34 cellular contexts compared by ENCODE assay signal in genomic region chr12:12973019-12973418, GRCh38. TPM values are rescaled to one million over a fixed set of nuclear protein-coding genes. Genes with fewer than 3 reads are reported as not detected.
"Had no signal": no experiment of that assay in that cellular context is flagged by ENCODE, and none has a peak within 500 bp of the region (broad histone marks: within the 10 kb centered on the region; RNA-seq: fewer than 3 reads in every experiment).

No MANE protein-coding gene starts in this region.

- ATAC-seq: naive thymus-derived CD4-positive, alpha-beta T cell; natural killer cell; psoas muscle; right cardiac atrium; sciatic nerve; stimulated activated naive B cell treated with anti-CD40 and anti-IgM and Interleukin-4, amounts not matched to agents 10 μg/mL and 1 μg/mL and 100 μg/mL, for 72 hours had no signal

- DNase-seq: naive thymus-derived CD4-positive, alpha-beta T cell; natural killer cell; occipital lobe; ovary; posterior cingulate gyrus; psoas muscle; right cardiac atrium; spleen; stimulated activated CD4-positive, alpha-beta T cell treated with anti-CD3 and anti-CD28 coated beads, Interleukin-12 subunit alpha, Interleukin-12 subunit beta, amount 100 ng/mL, for 4 hours; stimulated activated CD4-positive, alpha-beta T cell treated with anti-CD3 and anti-CD28 coated beads, Interleukin-1b, Interleukin-23, amount 100 ng/mL, for 48 hours; stimulated activated CD4-positive, alpha-beta T cell treated with anti-CD3 and anti-CD28 coated beads, Interleukin-4, amount 100 ng/mL, for 1 hour; stimulated activated CD4-positive, alpha-beta T cell treated with anti-CD3 and anti-CD28 coated beads, Interleukin-4, amount 100 ng/mL, for 4 hours; stimulated activated CD8-positive, alpha-beta memory T cell treated with anti-CD3 and anti-CD28 coated beads, Interleukin-4, amount 100 ng/mL, for 48 hours; stimulated activated naive B cell treated with anti-CD40 and anti-IgM and Interleukin-4, amounts not matched to agents 10 μg/mL and 1 μg/mL and 100 μg/mL, for 72 hours; stimulated activated naive CD4-positive, alpha-beta T cell treated with Interleukin-2 at 50 U/mL for 16 hours; stomach; thyroid gland; trophoblast cell; upper lobe of left lung; uterus had no signal

- H3K4me3 Mint-ChIP-seq: naive thymus-derived CD4-positive, alpha-beta T cell; natural killer cell; nephron; neural progenitor cell; stimulated activated naive B cell treated with anti-CD40 and anti-IgM and Interleukin-4, amounts not matched to agents 10 μg/mL and 1 μg/mL and 100 μg/mL, for 72 hours; stimulated activated naive CD8-positive, alpha-beta T cell treated with anti-CD3 and anti-CD28 coated beads, Interleukin-15, Interleukin-2, amounts not matched to agents 100 ng/mL and 50 ng/mL, for 24 hours had no signal

- H3K4me2 ChIP-seq: neural progenitor cell, smooth muscle cell had no signal

- H3K27ac ChIP-seq: neural progenitor cell, ovary, parathyroid adenoma, psoas muscle, skin epidermis, spleen, stomach, thyroid gland, tibial nerve, upper lobe of left lung, uterus had no signal

- H3K4me3 ChIP-seq: neural progenitor cell, ovary, psoas muscle, skin epidermis, smooth muscle cell, spleen, stomach, thoracic aorta, thyroid gland, tibial nerve, upper lobe of left lung, uterus had no signal

- H3K9ac ChIP-seq: neural progenitor cell, parathyroid adenoma had no signal

- H3K4me1 Mint-ChIP-seq: natural killer cell; nephron; neural progenitor cell; stimulated activated naive B cell treated with anti-CD40 and anti-IgM and Interleukin-4, amounts not matched to agents 10 μg/mL and 1 μg/mL and 100 μg/mL, for 72 hours had no signal

- H3K27ac Mint-ChIP-seq: natural killer cell; nephron; neural progenitor cell; progenitor cell of endocrine pancreas; stimulated activated naive B cell treated with anti-CD40 and anti-IgM and Interleukin-4, amounts not matched to agents 10 μg/mL and 1 μg/mL and 100 μg/mL, for 72 hours; stimulated activated naive CD8-positive, alpha-beta T cell treated with anti-CD3 and anti-CD28 coated beads, Interleukin-15, Interleukin-2, amounts not matched to agents 100 ng/mL and 50 ng/mL, for 24 hours had no signal

- H2AFZ ChIP-seq: neural progenitor cell, parathyroid adenoma had no signal

- H3K9me3 ChIP-seq: ovary, thoracic aorta, thyroid gland, uterus had no signal

- H3K4me1 ChIP-seq: neural progenitor cell, parathyroid adenoma, psoas muscle, upper lobe of left lung, uterus had no signal

- H3K27me3 ChIP-seq: neural progenitor cell, ovary, spleen, stomach, thyroid gland, tibial nerve, upper lobe of left lung, uterus had no signal

- H3K36me3 ChIP-seq: ovary, uterus had no signal

- H3K27me3 Mint-ChIP-seq: naive thymus-derived CD4-positive, alpha-beta T cell; progenitor cell of endocrine pancreas; stimulated activated naive B cell treated with anti-CD40 and anti-IgM and Interleukin-4, amounts not matched to agents 10 μg/mL and 1 μg/mL and 100 μg/mL, for 72 hours; stimulated activated naive CD8-positive, alpha-beta T cell treated with anti-CD3 and anti-CD28 coated beads, Interleukin-15, Interleukin-2, amounts not matched to agents 100 ng/mL and 50 ng/mL, for 24 hours had no signal

RNA-seq across cellular contexts. Expression of gene GPRC5D, which starts 21.0 kb away (rescaled TPM):
- total RNA-seq: occipital lobe, osteoblast, progenitor cell of endocrine pancreas, psoas muscle, renal cortical epithelial cell, right cardiac atrium, sciatic nerve, smooth muscle cell, stomach, temporal lobe, thoracic aorta, thyroid gland, tibial nerve, uterus had no signal
- polyA plus RNA-seq: neural cell, psoas muscle, right cardiac atrium, smooth muscle cell had no signal
